Comparison of ENCODE assay signal across 15 cellular contexts in the genomic region with DNA sequence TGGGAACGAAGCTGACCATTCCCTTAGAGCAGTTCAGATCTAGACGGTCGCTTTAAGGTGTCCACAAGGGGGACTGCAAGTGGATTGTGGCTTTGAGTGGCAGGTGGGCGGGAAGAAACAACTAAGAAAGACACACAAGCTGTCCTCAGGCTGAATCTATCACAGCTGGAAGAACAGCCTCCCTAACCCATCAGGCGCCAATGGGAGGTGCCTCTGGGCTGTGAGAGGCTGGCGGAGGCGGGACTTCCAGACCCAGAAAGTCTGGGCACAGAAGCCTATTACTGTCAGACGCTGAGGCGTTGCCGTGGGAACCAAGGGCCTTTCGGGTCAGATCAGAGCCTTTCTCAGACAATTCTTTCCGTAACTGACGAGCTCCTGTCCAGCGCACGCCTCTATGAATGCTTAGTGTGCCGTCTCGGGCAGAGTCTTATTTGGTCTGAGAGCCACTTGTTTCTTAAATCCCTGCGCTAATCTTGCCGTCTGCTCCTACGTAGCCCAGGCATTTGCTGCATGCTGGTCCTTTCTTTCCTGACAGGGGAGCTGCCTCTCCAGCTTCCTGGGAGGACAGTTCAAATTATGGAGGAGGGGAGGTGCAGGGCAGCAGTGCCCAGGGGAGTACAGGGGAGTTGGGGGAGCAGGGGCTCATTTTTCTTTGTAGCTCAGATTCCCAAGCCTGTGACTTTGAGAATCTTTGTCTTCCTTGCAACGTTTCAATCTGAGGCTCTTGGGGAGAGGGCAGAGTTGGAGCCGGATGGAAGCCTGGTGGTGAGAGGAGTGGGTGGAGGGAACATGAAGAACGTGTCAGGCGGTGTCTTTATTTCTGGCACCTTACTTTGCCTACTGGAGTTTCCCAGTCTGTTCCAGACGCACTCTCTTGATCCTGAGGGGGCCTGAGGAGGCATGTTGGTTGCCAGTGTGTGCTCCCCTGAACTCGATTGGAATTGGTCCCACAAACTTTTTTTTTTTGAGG.
DNase-seq lines count a peak whose midpoint lies in the region; ATAC-seq, FAIRE-seq and TF ChIP-seq lines count a peak whose summit lies in the region.
"Had no signal": no experiment of that assay in that cellular context is flagged by ENCODE, and none has a peak within 500 bp of the region (broad histone marks: within the 10 kb centered on the region; RNA-seq: fewer than 3 reads in every experiment).

No MANE protein-coding gene starts in this region.

- H3K27ac Mint-ChIP-seq in activated CD4-positive, alpha-beta T cell treated with anti-CD3 and anti-CD28 coated beads, Interleukin-2, amount 10 ng/mL, durations not matched to agents 24 days and 14 days, result no peak overlapping the region
- H3K27ac Mint-ChIP-seq in endodermal cell, result no peak overlapping the region

- H3K27me3 Mint-ChIP-seq in activated CD4-positive, alpha-beta T cell treated with anti-CD3 and anti-CD28 coated beads, Interleukin-2, amount 10 ng/mL, durations not matched to agents 24 days and 14 days, result no peaks in the 10 kb centered on the region
- H3K27me3 Mint-ChIP-seq in endodermal cell (ENCODE audit: insufficient read depth), result no peaks in the 10 kb centered on the region

- H3K27me3 ChIP-seq in endodermal cell (ENCODE audit: control insufficient read depth, insufficient read depth, low read length, poor library complexity, severe bottlenecking) (no peaks in the 10 kb centered on the region), gastrocnemius medialis (no peaks in the 10 kb centered on the region)
- H3K27me3 ChIP-seq: body of pancreas had no signal

- intact Hi-C loops in activated CD4-positive, alpha-beta T cell treated with anti-CD3 and anti-CD28 coated beads, Interleukin-2, amount 10 ng/mL, durations not matched to agents 24 days and 14 days (cut with micrococcal nuclease), result no loop called here
- intact Hi-C loops in gastrocnemius medialis (cut with DNase I; ENCODE audit: low total_unique reads), result no loop called here

- DNase-seq in activated CD4-positive, alpha-beta T cell treated with anti-CD3 and anti-CD28 coated beads, Interleukin-2, amount 10 ng/mL, durations not matched to agents 24 days and 14 days, result peak; percentile 32
- no peak for DNase-seq in activated CD4-positive, alpha-beta T cell treated with anti-CD3 and anti-CD28 coated beads, Interleukin-2, amount 50 U/mL, for 1 hour
- DNase-seq in NCI-H524 (lab: John Stamatoyannopoulos, UW), result peak; percentile 62 to 76
- peak; percentile 8 for DNase-seq in putamen (ENCODE audit: low spot score)
- DNase-seq in endodermal cell, result no peak
- DNase-seq in GM20000 (ENCODE audit: low spot score), result no peak
- no peak for DNase-seq in gastrocnemius medialis
- DNase-seq: ACHN; activated naive CD4-positive, alpha-beta T cell treated with Interleukin-2 at 50 U/mL for 16 hours; body of pancreas; COR-L47; mesenchymal stem cell; NCI-H1092 treated with DMSO at 0.1 percent for 48 hours had no signal

- ATAC-seq in gastrocnemius medialis, result no peak
- ATAC-seq: body of pancreas had no signal

- in situ Hi-C loops in gastrocnemius medialis (cut with MboI; ENCODE audit: low sequenced_read_pairs in 4 of 4), result no loop called here

- no peaks in the 10 kb centered on the region for H3K4me1 ChIP-seq in endodermal cell (ENCODE audit: control insufficient read depth, insufficient read depth, low read length)
- H3K4me1 ChIP-seq in gastrocnemius medialis, result no peaks in the 10 kb centered on the region
- H3K4me1 ChIP-seq: body of pancreas had no signal

- H3K4me3 ChIP-seq in endodermal cell (ENCODE audit: low read length) (no peak overlapping the region), gastrocnemius medialis (no peak overlapping the region)
- H3K4me3 ChIP-seq: body of pancreas, skin epidermis had no signal

- FAIRE-seq in TTC549 (lab: Jason Lieb, UNC), result peak; percentile 26

- no peak for TF ChIP-seq POLR2A in gastrocnemius medialis (IDR thresholded peaks at IDR 0.05)

- H3K36me3 Mint-ChIP-seq in activated CD4-positive, alpha-beta T cell treated with anti-CD3 and anti-CD28 coated beads, Interleukin-2, amount 10 ng/mL, durations not matched to agents 24 days and 14 days (ENCODE audit: low read depth), result no peaks in the 10 kb centered on the region
- H3K36me3 Mint-ChIP-seq in endodermal cell (ENCODE audit: low read depth), result peaks cover 4% of the 10 kb centered on the region

- H3K36me3 ChIP-seq in endodermal cell (ENCODE audit: control insufficient read depth, insufficient read depth, low read length) (no peaks in the 10 kb centered on the region), gastrocnemius medialis (no peaks in the 10 kb centered on the region)

- no peak overlapping the region for H3K4me3 Mint-ChIP-seq in activated CD4-positive, alpha-beta T cell treated with anti-CD3 and anti-CD28 coated beads, Interleukin-2, amount 10 ng/mL, durations not matched to agents 24 days and 14 days
- H3K4me3 Mint-ChIP-seq in endodermal cell, result no peak overlapping the region

- H3K9me3 Mint-ChIP-seq in activated CD4-positive, alpha-beta T cell treated with anti-CD3 and anti-CD28 coated beads, Interleukin-2, amount 10 ng/mL, durations not matched to agents 24 days and 14 days, result peaks cover 16% of the 10 kb centered on the region
- H3K9me3 Mint-ChIP-seq in endodermal cell, result peaks cover 84% of the 10 kb centered on the region

- H3K4me1 Mint-ChIP-seq in activated CD4-positive, alpha-beta T cell treated with anti-CD3 and anti-CD28 coated beads, Interleukin-2, amount 10 ng/mL, durations not matched to agents 24 days and 14 days, result no peaks in the 10 kb centered on the region
- H3K4me1 Mint-ChIP-seq in endodermal cell, result no peaks in the 10 kb centered on the region

- no peak overlapping the region for H3K9ac ChIP-seq in endodermal cell (ENCODE audit: extremely low read depth, low read length, poor library complexity, severe bottlenecking)

- TF ChIP-seq CTCF in endodermal cell (conservative IDR thresholded peaks at IDR 0.05), result no peak
- TF ChIP-seq CTCF in GM20000 (IDR thresholded peaks at IDR 0.05; ENCODE audit: extremely low read depth, missing control alignments), result no peak
- no peak for TF ChIP-seq CTCF in gastrocnemius medialis (IDR thresholded peaks at IDR 0.05 in 4 of 5, conservative IDR thresholded peaks at IDR 0.05 in 1 of 5)

- peaks cover 33% of the 10 kb centered on the region for H3K9me3 ChIP-seq in endodermal cell (ENCODE audit: control insufficient read depth, low read length)
- no peaks in the 10 kb centered on the region for H3K9me3 ChIP-seq in gastrocnemius medialis
- H3K9me3 ChIP-seq: body of pancreas had no signal

- WGBS in endodermal cell (ENCODE audit: insufficient coverage in 1 of 2, insufficient read length in 1 of 2), 2 experiments, result 81% methylated on average over 18 to 26 of the region's 26 CpGs

- no peak overlapping the region for H3K27ac ChIP-seq in endodermal cell (ENCODE audit: low read depth, low read length)
- no peak overlapping the region for H3K27ac ChIP-seq in gastrocnemius medialis
- H3K27ac ChIP-seq: body of pancreas, skin epidermis had no signal

Comparison
In these comparisons a context has a peak if more than half of its experiments do, and no peak if none do; other contexts are left out.
1. DNase-seq: peak in activated CD4-positive, alpha-beta T cell treated with anti-CD3 and anti-CD28 coated beads, Interleukin-2, amount 10 ng/mL, durations not matched to agents 24 days and 14 days (single experiment), NCI-H524 (2 of 2) and putamen (single experiment); none in activated CD4-positive, alpha-beta T cell treated with anti-CD3 and anti-CD28 coated beads, Interleukin-2, amount 50 U/mL, for 1 hour (single experiment), endodermal cell (single experiment), GM20000 (single experiment) and gastrocnemius medialis (0 of 2).